19 cellular contexts compared by ENCODE assay signal in the genomic region with DNA sequence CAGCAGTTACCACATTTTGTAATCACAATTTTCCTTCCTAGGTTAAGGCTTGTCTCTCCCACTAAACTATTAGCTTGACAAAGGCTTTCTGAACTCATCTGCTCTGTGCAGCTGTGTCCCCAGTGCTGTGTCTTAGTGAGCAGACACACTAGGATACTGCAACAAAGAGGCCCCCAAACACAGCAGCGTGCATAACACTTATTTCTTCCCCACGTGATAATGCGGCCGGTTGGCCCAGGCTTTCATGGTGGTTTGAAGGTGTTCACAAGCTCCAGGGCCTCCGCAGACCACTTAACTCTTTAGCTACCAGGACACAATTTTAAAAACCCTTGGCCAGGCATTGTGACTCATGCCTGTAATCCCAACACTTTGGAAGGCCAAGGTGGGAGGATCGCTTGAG. TPM values are rescaled to one million over a fixed set of nuclear protein-coding genes. Genes with fewer than 3 reads are reported as not detected.
DNase-seq lines count a peak whose midpoint lies in the region; ATAC-seq and TF ChIP-seq lines count a peak whose summit lies in the region.
"Had no signal": no experiment of that assay in that cellular context is flagged by ENCODE, and none has a peak within 500 bp of the region (broad histone marks: within the 10 kb centered on the region; RNA-seq: fewer than 3 reads in every experiment).

No MANE protein-coding gene starts in this region.

- DNase-seq in DMS 273 (lab: John Stamatoyannopoulos, UW; ENCODE audit: unreplicated experiment) (peak; percentile 13), DMS 273 treated with DMSO at 0.1 percent for 48 hours (lab: John Stamatoyannopoulos, UW) (no peak), amniotic epithelial cell (ENCODE audit: low read depth) (peak; percentile 15), left kidney (ENCODE audit: low read depth, low spot score) (peak; percentile 48), gastrocnemius medialis (no peak), EL (no peak)
- DNase-seq: activated naive CD4-positive, alpha-beta T cell treated with Interleukin-2 at 50 U/mL for 16 hours; brain microvascular endothelial cell; DMS79; esophagus squamous epithelium; heart right ventricle; kidney; small intestine; T-helper 2 cell; upper lobe of left lung had no signal

- no peaks in the 10 kb centered on the region for H3K9me3 ChIP-seq in gastrocnemius medialis
- H3K9me3 ChIP-seq: esophagus squamous epithelium, heart right ventricle, upper lobe of left lung had no signal

- H3K27ac ChIP-seq in gastrocnemius medialis = peak overlapping the region; percentile 93 to 98 (median 95)
- H3K27ac ChIP-seq: 22Rv1, brain microvascular endothelial cell, esophagus squamous epithelium, heart right ventricle, upper lobe of left lung had no signal

- no peak for ATAC-seq in gastrocnemius medialis
- no peak for ATAC-seq in GM18858 (IDR thresholded peaks at IDR 0.05; ENCODE audit: unreplicated experiment)
- no peak for ATAC-seq in GM21529 (IDR thresholded peaks at IDR 0.05; ENCODE audit: unreplicated experiment)
- ATAC-seq: activated CD4-positive, CD25-positive, alpha-beta regulatory T cell treated with anti-CD3 and anti-CD28 coated beads, Interleukin-2, amount 50 U/mL, for 24 hours; heart right ventricle had no signal

- in situ Hi-C loops in gastrocnemius medialis (cut with MboI; ENCODE audit: low sequenced_read_pairs in 4 of 4) = loop anchor here in 1 of 4 donors (25.0 kb wide), 1 partner anchor 634 kb away; a partner anchor contains a TSS

- peaks cover 40 to 42% of the 10 kb centered on the region in 2 donors for H3K4me1 ChIP-seq in gastrocnemius medialis

- H3K36me3 ChIP-seq in gastrocnemius medialis = no peaks in the 10 kb centered on the region
- H3K36me3 ChIP-seq: brain microvascular endothelial cell, esophagus squamous epithelium, upper lobe of left lung had no signal

- no peak overlapping the region for H3K4me3 ChIP-seq in gastrocnemius medialis
- H3K4me3 ChIP-seq: esophagus squamous epithelium, heart right ventricle, upper lobe of left lung had no signal

- intact Hi-C loops in gastrocnemius medialis (cut with DNase I; ENCODE audit: low total_unique reads) = loop anchor here (2.0 kb wide), 1 partner anchor 15 kb away; no protein-coding TSS in a partner anchor

- no peaks in the 10 kb centered on the region for H3K27me3 ChIP-seq in gastrocnemius medialis
- H3K27me3 ChIP-seq: brain microvascular endothelial cell, upper lobe of left lung had no signal

- TF ChIP-seq CTCF in gastrocnemius medialis (IDR thresholded peaks at IDR 0.05 in 4 of 5, conservative IDR thresholded peaks at IDR 0.05 in 1 of 5) = no peak

- TF ChIP-seq POLR2A in gastrocnemius medialis (IDR thresholded peaks at IDR 0.05) = no peak

RNA-seq across cellular contexts. Expression of a gene that starts 2.2 kb away (rescaled TPM):
- total RNA-seq in gastrocnemius medialis = 10 to 100 TPM; 13.0 to 40.4 (median 15.8) TPM

RNA-seq across cellular contexts. Expression of a gene that starts 57.8 kb away (rescaled TPM):
- total RNA-seq in gastrocnemius medialis = 1 to 10 TPM; 1.7 to 3.6 (median 2.7) TPM

Comparison
In these comparisons a context has a peak if more than half of its experiments do, and no peak if none do; other contexts are left out.
1. DNase-seq: peak in DMS 273 (single experiment), amniotic epithelial cell (single experiment) and left kidney (single experiment); none in DMS 273 treated with DMSO at 0.1 percent for 48 hours (single experiment), gastrocnemius medialis (0 of 2) and EL (single experiment).